ENCODE assay signal across 1 cellular context in the genomic region with DNA sequence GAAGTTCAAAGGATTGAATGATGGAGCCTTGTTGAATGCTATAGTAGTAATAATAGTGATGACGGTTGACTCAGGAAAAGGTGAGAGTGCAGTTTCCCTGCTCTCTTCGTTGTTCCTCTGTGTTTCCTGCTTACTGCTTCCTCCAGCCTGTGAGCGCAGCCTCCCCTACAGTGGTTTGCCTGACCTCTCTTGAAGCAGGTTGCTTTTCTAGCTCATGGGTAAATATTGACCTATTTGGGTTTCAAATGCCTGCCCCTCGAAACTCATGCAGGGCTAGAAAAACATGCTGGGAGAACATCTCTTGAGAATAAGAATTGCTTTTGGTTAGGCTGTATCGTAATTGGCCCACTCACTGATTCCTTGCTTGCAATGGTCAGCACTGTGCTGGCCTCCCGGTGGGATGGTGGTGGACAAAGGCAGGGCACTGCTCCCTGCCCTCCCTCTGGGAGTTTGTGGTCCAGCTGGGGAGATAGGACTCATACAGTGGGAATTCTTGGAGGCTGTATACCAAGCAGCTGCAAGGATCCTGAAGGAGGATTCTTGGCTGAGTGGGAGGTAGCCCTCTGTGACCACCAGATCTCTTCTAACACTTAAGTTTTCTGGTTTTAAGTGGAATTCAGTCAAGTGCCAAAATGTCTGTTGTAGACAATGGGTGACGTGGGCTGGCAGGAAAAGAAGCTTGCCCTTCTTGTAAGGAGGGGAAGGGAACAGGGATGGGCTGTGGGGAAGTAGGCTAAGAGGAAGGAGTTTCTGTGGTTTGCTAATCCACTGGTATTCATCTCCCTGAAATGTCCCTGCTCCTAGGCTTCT.
TF ChIP-seq lines count a peak whose summit lies in the region.

No MANE protein-coding gene starts in this region.

TF ChIP-seq in HepG2, 621 proteins besides CTCF, POLR2A, EP300 and RAD21 (continued from another document and continues in another):
- TF ChIP-seq, protein P1, sequence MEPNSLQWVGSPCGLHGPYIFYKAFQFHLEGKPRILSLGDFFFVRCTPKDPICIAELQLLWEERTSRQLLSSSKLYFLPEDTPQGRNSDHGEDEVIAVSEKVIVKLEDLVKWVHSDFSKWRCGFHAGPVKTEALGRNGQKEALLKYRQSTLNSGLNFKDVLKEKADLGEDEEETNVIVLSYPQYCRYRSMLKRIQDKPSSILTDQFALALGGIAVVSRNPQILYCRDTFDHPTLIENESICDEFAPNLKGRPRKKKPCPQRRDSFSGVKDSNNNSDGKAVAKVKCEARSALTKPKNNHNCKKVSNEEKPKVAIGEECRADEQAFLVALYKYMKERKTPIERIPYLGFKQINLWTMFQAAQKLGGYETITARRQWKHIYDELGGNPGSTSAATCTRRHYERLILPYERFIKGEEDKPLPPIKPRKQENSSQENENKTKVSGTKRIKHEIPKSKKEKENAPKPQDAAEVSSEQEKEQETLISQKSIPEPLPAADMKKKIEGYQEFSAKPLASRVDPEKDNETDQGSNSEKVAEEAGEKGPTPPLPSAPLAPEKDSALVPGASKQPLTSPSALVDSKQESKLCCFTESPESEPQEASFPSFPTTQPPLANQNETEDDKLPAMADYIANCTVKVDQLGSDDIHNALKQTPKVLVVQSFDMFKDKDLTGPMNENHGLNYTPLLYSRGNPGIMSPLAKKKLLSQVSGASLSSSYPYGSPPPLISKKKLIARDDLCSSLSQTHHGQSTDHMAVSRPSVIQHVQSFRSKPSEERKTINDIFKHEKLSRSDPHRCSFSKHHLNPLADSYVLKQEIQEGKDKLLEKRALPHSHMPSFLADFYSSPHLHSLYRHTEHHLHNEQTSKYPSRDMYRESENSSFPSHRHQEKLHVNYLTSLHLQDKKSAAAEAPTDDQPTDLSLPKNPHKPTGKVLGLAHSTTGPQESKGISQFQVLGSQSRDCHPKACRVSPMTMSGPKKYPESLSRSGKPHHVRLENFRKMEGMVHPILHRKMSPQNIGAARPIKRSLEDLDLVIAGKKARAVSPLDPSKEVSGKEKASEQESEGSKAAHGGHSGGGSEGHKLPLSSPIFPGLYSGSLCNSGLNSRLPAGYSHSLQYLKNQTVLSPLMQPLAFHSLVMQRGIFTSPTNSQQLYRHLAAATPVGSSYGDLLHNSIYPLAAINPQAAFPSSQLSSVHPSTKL (CRISPR knock-in tag; IDR thresholded peaks at IDR 0.05) = peak; percentile 80
- peak; percentile 77; the same call in 1 of the 2 replicates for TF ChIP-seq ZNF605 (CRISPR knock-in tag; IDR thresholded peaks at IDR 0.05)
- TF ChIP-seq RXRB (CRISPR knock-in tag; IDR thresholded peaks at IDR 0.05; ENCODE audit: borderline replicate concordance) = peak; percentile 89
- no peak for TF ChIP-seq MIER2 (CRISPR knock-in tag; IDR thresholded peaks at IDR 0.05)
- peak; percentile 81; the same call in 1 of the 2 replicates for TF ChIP-seq ZNF124 (CRISPR knock-in tag; IDR thresholded peaks at IDR 0.05)
- TF ChIP-seq ZNF547 (CRISPR knock-in tag; IDR thresholded peaks at IDR 0.05) = peak; percentile 54; the same call in 1 of the 2 replicates
- no peak for TF ChIP-seq ZC3H13 (CRISPR knock-in tag; IDR thresholded peaks at IDR 0.05)
- TF ChIP-seq, protein P2, sequence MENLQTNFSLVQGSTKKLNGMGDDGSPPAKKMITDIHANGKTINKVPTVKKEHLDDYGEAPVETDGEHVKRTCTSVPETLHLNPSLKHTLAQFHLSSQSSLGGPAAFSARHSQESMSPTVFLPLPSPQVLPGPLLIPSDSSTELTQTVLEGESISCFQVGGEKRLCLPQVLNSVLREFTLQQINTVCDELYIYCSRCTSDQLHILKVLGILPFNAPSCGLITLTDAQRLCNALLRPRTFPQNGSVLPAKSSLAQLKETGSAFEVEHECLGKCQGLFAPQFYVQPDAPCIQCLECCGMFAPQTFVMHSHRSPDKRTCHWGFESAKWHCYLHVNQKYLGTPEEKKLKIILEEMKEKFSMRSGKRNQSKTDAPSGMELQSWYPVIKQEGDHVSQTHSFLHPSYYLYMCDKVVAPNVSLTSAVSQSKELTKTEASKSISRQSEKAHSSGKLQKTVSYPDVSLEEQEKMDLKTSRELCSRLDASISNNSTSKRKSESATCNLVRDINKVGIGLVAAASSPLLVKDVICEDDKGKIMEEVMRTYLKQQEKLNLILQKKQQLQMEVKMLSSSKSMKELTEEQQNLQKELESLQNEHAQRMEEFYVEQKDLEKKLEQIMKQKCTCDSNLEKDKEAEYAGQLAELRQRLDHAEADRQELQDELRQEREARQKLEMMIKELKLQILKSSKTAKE (CRISPR knock-in tag; IDR thresholded peaks at IDR 0.05; ENCODE audit: borderline replicate concordance) = 0 out of 2 replicates have a peak, but pooled peaks have one; percentile 56
- no peak for TF ChIP-seq ZMYM4 (CRISPR knock-in tag; IDR thresholded peaks at IDR 0.05)
- TF ChIP-seq, protein P3, sequence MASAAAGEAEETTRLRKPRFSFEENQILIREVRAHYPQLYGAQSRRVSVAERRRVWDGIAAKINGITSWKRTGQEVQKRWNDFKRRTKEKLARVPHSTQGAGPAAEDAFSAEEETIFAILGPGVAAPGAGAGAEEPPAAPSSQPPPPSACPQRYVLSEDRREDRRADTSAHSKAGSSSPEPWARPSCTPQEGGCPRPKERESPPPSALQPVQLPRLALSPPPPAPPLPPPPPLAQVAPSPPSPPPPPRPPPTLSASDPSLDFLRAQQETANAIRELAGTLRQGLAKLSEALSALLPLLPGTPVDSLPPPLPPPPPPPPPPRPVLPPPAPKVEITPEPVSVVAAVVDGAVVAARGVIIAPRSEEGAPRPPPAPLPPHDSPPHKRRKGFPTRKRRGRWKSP (CRISPR knock-in tag; IDR thresholded peaks at IDR 0.05) = 0 out of 2 replicates have a peak, but pooled peaks have one; percentile 16
- no peak for TF ChIP-seq ZNF446 (CRISPR knock-in tag; IDR thresholded peaks at IDR 0.05)
- no peak for TF ChIP-seq ZNF546 (CRISPR knock-in tag; conservative IDR thresholded peaks at IDR 0.05)
- TF ChIP-seq FOXK1 (CRISPR knock-in tag; IDR thresholded peaks at IDR 0.05; ENCODE audit: borderline replicate concordance, low read depth) = peak; percentile 44; the same call in 1 of the 2 replicates
- TF ChIP-seq HDAC6 (IDR thresholded peaks at IDR 0.05; ENCODE audit: low read depth, low read length) = no peak
- no peak for TF ChIP-seq ARNT (IDR thresholded peaks at IDR 0.05)
- no peak for TF ChIP-seq NFYB (CRISPR knock-in tag; IDR thresholded peaks at IDR 0.05)
- no peak for TF ChIP-seq HOXA5 (CRISPR knock-in tag; IDR thresholded peaks at IDR 0.05)
- no peak for TF ChIP-seq EZH2 (conservative IDR thresholded peaks at IDR 0.05; ENCODE audit: low read depth, low read length)
- no peak for TF ChIP-seq SMARCC2 (IDR thresholded peaks at IDR 0.05)
- 0 out of 2 replicates have a peak, but pooled peaks have one; percentile 51 for TF ChIP-seq ELF1 (CRISPR knock-in tag; IDR thresholded peaks at IDR 0.05)
- peak; percentile 70; the same call in 1 of the 2 replicates for TF ChIP-seq ETV5 (CRISPR knock-in tag; IDR thresholded peaks at IDR 0.05; ENCODE audit: borderline replicate concordance)
- TF ChIP-seq, protein P4, sequence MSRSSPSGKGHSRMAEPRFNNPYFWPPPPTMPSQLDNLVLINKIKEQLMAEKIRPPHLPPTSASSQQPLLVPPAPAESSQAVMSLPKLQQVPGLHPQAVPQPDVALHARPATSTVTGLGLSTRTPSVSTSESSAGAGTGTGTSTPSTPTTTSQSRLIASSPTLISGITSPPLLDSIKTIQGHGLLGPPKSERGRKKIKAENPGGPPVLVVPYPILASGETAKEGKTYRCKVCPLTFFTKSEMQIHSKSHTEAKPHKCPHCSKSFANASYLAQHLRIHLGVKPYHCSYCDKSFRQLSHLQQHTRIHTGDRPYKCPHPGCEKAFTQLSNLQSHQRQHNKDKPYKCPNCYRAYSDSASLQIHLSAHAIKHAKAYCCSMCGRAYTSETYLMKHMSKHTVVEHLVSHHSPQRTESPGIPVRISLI (CRISPR knock-in tag; IDR thresholded peaks at IDR 0.05; ENCODE audit: borderline replicate concordance) = no peak
- TF ChIP-seq WIZ (CRISPR knock-in tag; IDR thresholded peaks at IDR 0.05) = peak; percentile 77; the same call in 1 of the 2 replicates
- TF ChIP-seq GPN1 (CRISPR knock-in tag; IDR thresholded peaks at IDR 0.05; ENCODE audit: borderline replicate concordance) = no peak
- TF ChIP-seq, protein P5, sequence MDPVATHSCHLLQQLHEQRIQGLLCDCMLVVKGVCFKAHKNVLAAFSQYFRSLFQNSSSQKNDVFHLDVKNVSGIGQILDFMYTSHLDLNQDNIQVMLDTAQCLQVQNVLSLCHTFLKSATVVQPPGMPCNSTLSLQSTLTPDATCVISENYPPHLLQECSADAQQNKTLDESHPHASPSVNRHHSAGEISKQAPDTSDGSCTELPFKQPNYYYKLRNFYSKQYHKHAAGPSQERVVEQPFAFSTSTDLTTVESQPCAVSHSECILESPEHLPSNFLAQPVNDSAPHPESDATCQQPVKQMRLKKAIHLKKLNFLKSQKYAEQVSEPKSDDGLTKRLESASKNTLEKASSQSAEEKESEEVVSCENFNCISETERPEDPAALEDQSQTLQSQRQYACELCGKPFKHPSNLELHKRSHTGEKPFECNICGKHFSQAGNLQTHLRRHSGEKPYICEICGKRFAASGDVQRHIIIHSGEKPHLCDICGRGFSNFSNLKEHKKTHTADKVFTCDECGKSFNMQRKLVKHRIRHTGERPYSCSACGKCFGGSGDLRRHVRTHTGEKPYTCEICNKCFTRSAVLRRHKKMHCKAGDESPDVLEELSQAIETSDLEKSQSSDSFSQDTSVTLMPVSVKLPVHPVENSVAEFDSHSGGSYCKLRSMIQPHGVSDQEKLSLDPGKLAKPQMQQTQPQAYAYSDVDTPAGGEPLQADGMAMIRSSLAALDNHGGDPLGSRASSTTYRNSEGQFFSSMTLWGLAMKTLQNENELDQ (CRISPR knock-in tag; IDR thresholded peaks at IDR 0.05; ENCODE audit: borderline replicate concordance) = no peak
- no peak for TF ChIP-seq ZNF720 (CRISPR knock-in tag; IDR thresholded peaks at IDR 0.05)
- no peak for TF ChIP-seq PHF8 (CRISPR knock-in tag; IDR thresholded peaks at IDR 0.05)
- TF ChIP-seq, protein P6, sequence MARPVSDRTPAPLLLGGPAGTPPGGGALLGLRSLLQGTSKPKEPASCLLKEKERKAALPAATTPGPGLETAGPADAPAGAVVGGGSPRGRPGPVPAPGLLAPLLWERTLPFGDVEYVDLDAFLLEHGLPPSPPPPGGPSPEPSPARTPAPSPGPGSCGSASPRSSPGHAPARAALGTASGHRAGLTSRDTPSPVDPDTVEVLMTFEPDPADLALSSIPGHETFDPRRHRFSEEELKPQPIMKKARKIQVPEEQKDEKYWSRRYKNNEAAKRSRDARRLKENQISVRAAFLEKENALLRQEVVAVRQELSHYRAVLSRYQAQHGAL (CRISPR knock-in tag; IDR thresholded peaks at IDR 0.05; ENCODE audit: not compliant biosample characterization) = no peak
- TF ChIP-seq ASH2L (IDR thresholded peaks at IDR 0.05; ENCODE audit: insufficient read length, low read depth, low read length) = peak; percentile 62
- TF ChIP-seq ZNF788 (CRISPR knock-in tag; IDR thresholded peaks at IDR 0.05; ENCODE audit: borderline replicate concordance) = peak; percentile 66; the same call in 1 of the 2 replicates
- TF ChIP-seq ZNF562 (CRISPR knock-in tag; IDR thresholded peaks at IDR 0.05; ENCODE audit: borderline replicate concordance) = no peak
- TF ChIP-seq CENPX (CRISPR knock-in tag; IDR thresholded peaks at IDR 0.05) = no peak
- no peak for TF ChIP-seq YEATS4 (CRISPR knock-in tag; IDR thresholded peaks at IDR 0.05; ENCODE audit: borderline replicate concordance)
- TF ChIP-seq, protein P7, sequence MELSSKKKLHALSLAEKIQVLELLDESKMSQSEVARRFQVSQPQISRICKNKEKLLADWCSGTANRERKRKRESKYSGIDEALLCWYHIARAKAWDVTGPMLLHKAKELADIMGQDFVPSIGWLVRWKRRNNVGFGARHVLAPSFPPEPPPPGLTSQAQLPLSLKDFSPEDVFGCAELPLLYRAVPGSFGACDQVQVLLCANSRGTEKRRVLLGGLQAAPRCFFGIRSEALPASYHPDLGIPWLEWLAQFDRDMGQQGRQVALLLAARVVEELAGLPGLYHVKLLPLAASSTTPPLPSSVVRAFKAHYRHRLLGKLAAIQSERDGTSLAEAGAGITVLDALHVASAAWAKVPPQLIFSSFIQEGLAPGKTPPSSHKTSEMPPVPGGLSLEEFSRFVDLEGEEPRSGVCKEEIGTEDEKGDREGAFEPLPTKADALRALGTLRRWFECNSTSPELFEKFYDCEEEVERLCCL (CRISPR knock-in tag; IDR thresholded peaks at IDR 0.05; ENCODE audit: borderline replicate concordance) = no peak
- TF ChIP-seq SRSF4 (IDR thresholded peaks at IDR 0.05; ENCODE audit: low read depth, low read length, poor library complexity, severe bottlenecking) = no peak
- peak; percentile 63; the same call in 1 of the 2 replicates for TF ChIP-seq ZSCAN9 (CRISPR knock-in tag; IDR thresholded peaks at IDR 0.05; ENCODE audit: borderline replicate concordance)
- no peak for TF ChIP-seq TBX3 (IDR thresholded peaks at IDR 0.05; ENCODE audit: borderline replicate concordance)
- TF ChIP-seq ZNF749 (CRISPR knock-in tag; IDR thresholded peaks at IDR 0.05; ENCODE audit: borderline replicate concordance) = no peak
- TF ChIP-seq ZNF430 (CRISPR knock-in tag; IDR thresholded peaks at IDR 0.05) = peak; percentile 58; the same call in 1 of the 2 replicates
- TF ChIP-seq, protein P8, sequence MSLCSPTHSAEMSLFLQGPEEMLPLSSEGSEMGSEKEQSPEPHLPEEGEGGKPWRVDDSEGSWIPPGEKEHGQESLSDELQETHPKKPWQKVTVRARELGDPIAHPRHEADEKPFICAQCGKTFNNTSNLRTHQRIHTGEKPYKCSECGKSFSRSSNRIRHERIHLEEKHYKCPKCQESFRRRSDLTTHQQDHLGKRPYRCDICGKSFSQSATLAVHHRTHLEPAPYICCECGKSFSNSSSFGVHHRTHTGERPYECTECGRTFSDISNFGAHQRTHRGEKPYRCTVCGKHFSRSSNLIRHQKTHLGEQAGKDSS (CRISPR knock-in tag; IDR thresholded peaks at IDR 0.05; ENCODE audit: borderline replicate concordance, low read depth) = 0 out of 2 replicates have a peak, but pooled peaks have one; percentile 24
- no peak; the same call in 1 of the 2 replicates for TF ChIP-seq JUN (CRISPR knock-in tag; IDR thresholded peaks at IDR 0.05)
- TF ChIP-seq ZNF382 (CRISPR knock-in tag; IDR thresholded peaks at IDR 0.05; ENCODE audit: borderline replicate concordance) = no peak
- TF ChIP-seq ZNF251 (CRISPR knock-in tag; IDR thresholded peaks at IDR 0.05) = 0 out of 2 replicates have a peak, but pooled peaks have one; percentile 23
- no peak for TF ChIP-seq ZNF24 (IDR thresholded peaks at IDR 0.05)
- TF ChIP-seq, protein P9, sequence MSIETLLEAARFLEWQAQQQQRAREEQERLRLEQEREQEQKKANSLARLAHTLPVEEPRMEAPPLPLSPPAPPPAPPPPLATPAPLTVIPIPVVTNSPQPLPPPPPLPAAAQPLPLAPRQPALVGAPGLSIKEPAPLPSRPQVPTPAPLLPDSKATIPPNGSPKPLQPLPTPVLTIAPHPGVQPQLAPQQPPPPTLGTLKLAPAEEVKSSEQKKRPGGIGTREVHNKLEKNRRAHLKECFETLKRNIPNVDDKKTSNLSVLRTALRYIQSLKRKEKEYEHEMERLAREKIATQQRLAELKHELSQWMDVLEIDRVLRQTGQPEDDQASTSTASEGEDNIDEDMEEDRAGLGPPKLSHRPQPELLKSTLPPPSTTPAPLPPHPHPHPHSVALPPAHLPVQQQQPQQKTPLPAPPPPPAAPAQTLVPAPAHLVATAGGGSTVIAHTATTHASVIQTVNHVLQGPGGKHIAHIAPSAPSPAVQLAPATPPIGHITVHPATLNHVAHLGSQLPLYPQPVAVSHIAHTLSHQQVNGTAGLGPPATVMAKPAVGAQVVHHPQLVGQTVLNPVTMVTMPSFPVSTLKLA (IDR thresholded peaks at IDR 0.05) = no peak
- TF ChIP-seq MATR3 (CRISPR knock-in tag; IDR thresholded peaks at IDR 0.05) = no peak
- TF ChIP-seq RBFOX2 (IDR thresholded peaks at IDR 0.05; ENCODE audit: low read depth, low read length) = no peak
